In genomic region chr9:68507796-68508145, GRCh38 we compare ENCODE assay signal across 1 cellular context.
TF ChIP-seq lines count a peak whose summit lies in the region.

No MANE protein-coding gene starts in this region.

TF ChIP-seq in HepG2, 621 proteins besides CTCF, POLR2A, EP300 and RAD21:
- TF ChIP-seq TIGD3 (CRISPR knock-in tag; IDR thresholded peaks at IDR 0.05; ENCODE audit: borderline replicate concordance) (no peak), ZNF317 (CRISPR knock-in tag; IDR thresholded peaks at IDR 0.05) (no peak), ZNF430 (CRISPR knock-in tag; IDR thresholded peaks at IDR 0.05) (no peak), MED8 (CRISPR knock-in tag; IDR thresholded peaks at IDR 0.05; ENCODE audit: insufficient replicate concordance) (no peak), ZNF780A (CRISPR knock-in tag; IDR thresholded peaks at IDR 0.05) (no peak), SUZ12 (IDR thresholded peaks at IDR 0.05; ENCODE audit: low read depth, low read length) (no peak), ZKSCAN1 (IDR thresholded peaks at IDR 0.05; ENCODE audit: low read length) (no peak), ZFAT (CRISPR knock-in tag; conservative IDR thresholded peaks at IDR 0.05) (no peak), ZNF276 (CRISPR knock-in tag; IDR thresholded peaks at IDR 0.05; ENCODE audit: low read depth) (no peak), NCOA1 (CRISPR knock-in tag; IDR thresholded peaks at IDR 0.05) (no peak), ZNF354B (CRISPR knock-in tag; IDR thresholded peaks at IDR 0.05) (no peak), ZNF564 (CRISPR knock-in tag; IDR thresholded peaks at IDR 0.05) (no peak), ZNF687 (CRISPR knock-in tag; IDR thresholded peaks at IDR 0.05) (no peak), MAFK (conservative IDR thresholded peaks at IDR 0.05 in 1 of 2, IDR thresholded peaks at IDR 0.05 in 1 of 2; ENCODE audit: low read length in 2 of 2) (no peak)
- TF ChIP-seq, protein P1, sequence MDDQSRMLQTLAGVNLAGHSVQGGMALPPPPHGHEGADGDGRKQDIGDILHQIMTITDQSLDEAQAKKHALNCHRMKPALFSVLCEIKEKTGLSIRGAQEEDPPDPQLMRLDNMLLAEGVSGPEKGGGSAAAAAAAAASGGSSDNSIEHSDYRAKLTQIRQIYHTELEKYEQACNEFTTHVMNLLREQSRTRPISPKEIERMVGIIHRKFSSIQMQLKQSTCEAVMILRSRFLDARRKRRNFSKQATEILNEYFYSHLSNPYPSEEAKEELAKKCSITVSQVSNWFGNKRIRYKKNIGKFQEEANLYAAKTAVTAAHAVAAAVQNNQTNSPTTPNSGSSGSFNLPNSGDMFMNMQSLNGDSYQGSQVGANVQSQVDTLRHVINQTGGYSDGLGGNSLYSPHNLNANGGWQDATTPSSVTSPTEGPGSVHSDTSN (CRISPR knock-in tag; IDR thresholded peaks at IDR 0.05; ENCODE audit: borderline replicate concordance) = no peak
TF ChIP-seq in HepG2: peak in this region for 0.
